ENCODE assay signal across 23 cellular contexts in genomic region chr9:38114905-38115304, GRCh38.
"Had no signal": no experiment of that assay in that cellular context is flagged by ENCODE, and none has a peak within 500 bp of the region (broad histone marks: within the 10 kb centered on the region; RNA-seq: fewer than 3 reads in every experiment).

No MANE protein-coding gene starts in this region.

- DNase-seq: hippocampal formation; kidney; left colon; left ventricle myocardium inferior; midbrain; mucosa of descending colon; natural killer cell; nephron progenitor cell; ovary; right cardiac atrium; sigmoid colon; small intestine; spleen; stimulated activated CD4-positive, alpha-beta T cell treated with anti-CD3 and anti-CD28 coated beads, Interleukin-4, amount 100 ng/mL, for 24 hours; stimulated activated naive CD4-positive, alpha-beta T cell treated with Interleukin-2 at 50 U/mL for 16 hours; stimulated activated naive CD8-positive, alpha-beta T cell treated with anti-CD3 and anti-CD28 coated beads, Interleukin-15, amount 100 ng/mL, for 72 hours; substantia nigra; upper lobe of right lung; uterus had no signal

- H3K4me1 Mint-ChIP-seq: memory B cell; natural killer cell; stimulated activated memory B cell treated with anti-CD40 and anti-IgM and Interleukin-4, amounts not matched to agents 10 μg/mL and 1 μg/mL and 100 μg/mL, for 72 hours; stimulated activated naive CD8-positive, alpha-beta T cell treated with anti-CD3 and anti-CD28 coated beads, Interleukin-15, amount 100 ng/mL, for 72 hours had no signal

- H3K36me3 Mint-ChIP-seq: memory B cell; natural killer cell; stimulated activated memory B cell treated with anti-CD40 and anti-IgM and Interleukin-4, amounts not matched to agents 10 μg/mL and 1 μg/mL and 100 μg/mL, for 72 hours had no signal

- H3K27me3 ChIP-seq: ovary, sigmoid colon, upper lobe of right lung, uterus had no signal

- H3K27ac Mint-ChIP-seq: memory B cell; natural killer cell; nephron progenitor cell; progenitor cell of endocrine pancreas; stimulated activated memory B cell treated with anti-CD40 and anti-IgM and Interleukin-4, amounts not matched to agents 10 μg/mL and 1 μg/mL and 100 μg/mL, for 72 hours had no signal

- H3K4me1 ChIP-seq: left ventricle myocardium inferior, sigmoid colon, spleen, tibial nerve, upper lobe of right lung, uterus had no signal

- H3K36me3 ChIP-seq: left ventricle myocardium inferior, ovary, sigmoid colon, spleen, tibial nerve, upper lobe of right lung, uterus had no signal

- H3K9me3 Mint-ChIP-seq: memory B cell; natural killer cell; nephron progenitor cell; stimulated activated memory B cell treated with anti-CD40 and anti-IgM and Interleukin-4, amounts not matched to agents 10 μg/mL and 1 μg/mL and 100 μg/mL, for 72 hours; stimulated activated naive CD8-positive, alpha-beta T cell treated with anti-CD3 and anti-CD28 coated beads, Interleukin-15, amount 100 ng/mL, for 72 hours had no signal

- H3K4me3 Mint-ChIP-seq: memory B cell; natural killer cell; nephron progenitor cell; stimulated activated memory B cell treated with anti-CD40 and anti-IgM and Interleukin-4, amounts not matched to agents 10 μg/mL and 1 μg/mL and 100 μg/mL, for 72 hours; stimulated activated naive CD8-positive, alpha-beta T cell treated with anti-CD3 and anti-CD28 coated beads, Interleukin-15, amount 100 ng/mL, for 72 hours had no signal

- H3K27ac ChIP-seq: left ventricle myocardium inferior, ovary, sigmoid colon, spleen, tibial nerve, upper lobe of right lung, uterus had no signal

- H3K9me3 ChIP-seq: left ventricle myocardium inferior, mucosa of descending colon, ovary, sigmoid colon, spleen, tibial nerve, upper lobe of right lung, uterus had no signal

- ATAC-seq: left colon; mucosa of descending colon; natural killer cell; right cardiac atrium; stimulated activated memory B cell treated with anti-CD40 and anti-IgM and Interleukin-4, amounts not matched to agents 10 μg/mL and 1 μg/mL and 100 μg/mL, for 72 hours; stimulated activated naive CD8-positive, alpha-beta T cell treated with anti-CD3 and anti-CD28 coated beads, Interleukin-15, amount 100 ng/mL, for 72 hours; upper lobe of right lung had no signal

- H3K4me3 ChIP-seq: left ventricle myocardium inferior, mucosa of descending colon, ovary, sigmoid colon, spleen, tibial nerve, upper lobe of right lung, uterus had no signal
